Comparison of ENCODE assay signal across 11 cellular contexts in genomic region chr3:194738254-194739093, GRCh38. TPM values are rescaled to one million over a fixed set of nuclear protein-coding genes. Genes with fewer than 3 reads are reported as not detected.
DNase-seq lines count a peak whose midpoint lies in the region; ATAC-seq and TF ChIP-seq lines count a peak whose summit lies in the region.
"Had no signal": no experiment of that assay in that cellular context is flagged by ENCODE, and none has a peak within 500 bp of the region (broad histone marks: within the 10 kb centered on the region; RNA-seq: fewer than 3 reads in every experiment).

No MANE protein-coding gene starts in this region.

- no peak overlapping the region for H3K4me3 ChIP-seq in A673 (ENCODE audit: low read depth, low read length, poor library complexity, severe bottlenecking)
- no peak overlapping the region for H3K4me3 ChIP-seq in Karpas-422 (ENCODE audit: low read length)
- H3K4me3 ChIP-seq in cardiac fibroblast (replicated peaks in 1 of 2; ENCODE audit: low read depth in 2 of 2, low read length in 2 of 2): no peak overlapping the region
- no peak overlapping the region for H3K4me3 ChIP-seq in kidney epithelial cell (ENCODE audit: low read depth, low read length)
- H3K4me3 ChIP-seq: spleen, upper lobe of right lung had no signal

- peak overlapping the region; percentile 6; the same call in 1 of the 2 replicates for H3K9ac ChIP-seq in Karpas-422 (ENCODE audit: low read length)

- no peak for TF ChIP-seq CTCF in A673 (conservative IDR thresholded peaks at IDR 0.05; ENCODE audit: low read depth, low read length)
- TF ChIP-seq CTCF in cardiac fibroblast (IDR thresholded peaks at IDR 0.05; ENCODE audit: low read depth, low read length): no peak
- no peak for TF ChIP-seq CTCF in kidney epithelial cell (IDR thresholded peaks at IDR 0.05; ENCODE audit: insufficient read depth, low read length, poor library complexity, severe bottlenecking)
- TF ChIP-seq CTCF in GM13976 (IDR thresholded peaks at IDR 0.05; ENCODE audit: borderline replicate concordance, control extremely low read depth, extremely low read depth, insufficient read depth, missing control alignments): no peak

- H3K79me2 ChIP-seq in Karpas-422 (ENCODE audit: low read length): no peaks in the 10 kb centered on the region

- no peaks in the 10 kb centered on the region for H3K9me2 ChIP-seq in Karpas-422 (replicated peaks; ENCODE audit: insufficient read depth, low read length)

- in situ Hi-C loops in GM13976 (cut with MboI; ENCODE audit: low sequenced_read_pairs, unreplicated experiment): no loop called here

- CTCF ChIA-PET in A673 (lab: Charles Lee): no interaction called here

- no peaks in the 10 kb centered on the region for H3K27me3 ChIP-seq in A673 (replicated peaks; ENCODE audit: insufficient read depth, low read depth, low read length, poor library complexity)
- no peaks in the 10 kb centered on the region for H3K27me3 ChIP-seq in Karpas-422 (ENCODE audit: low read length)
- peaks cover 15% of the 10 kb centered on the region for H3K27me3 ChIP-seq in kidney epithelial cell (ENCODE audit: control insufficient read depth, insufficient read depth, low read length)
- H3K27me3 ChIP-seq: upper lobe of right lung had no signal

- H3K9me3 ChIP-seq in A673 (ENCODE audit: low read depth, low read length, poor library complexity, severe bottlenecking) (no peaks in the 10 kb centered on the region), Karpas-422 (ENCODE audit: low read length) (peaks cover 5% of the 10 kb centered on the region)

- H3K4me1 ChIP-seq in A673 (ENCODE audit: insufficient read depth, low read length, poor library complexity, severe bottlenecking) (peaks cover 12% of the 10 kb centered on the region), Karpas-422 (ENCODE audit: low read length) (peaks cover 65% of the 10 kb centered on the region)
- H3K4me1 ChIP-seq: upper lobe of right lung had no signal

- H3K36me3 ChIP-seq in A673 (ENCODE audit: insufficient read depth, low read length, poor library complexity, severe bottlenecking) (no peaks in the 10 kb centered on the region), Karpas-422 (ENCODE audit: insufficient read depth, low read length) (no peaks in the 10 kb centered on the region), kidney epithelial cell (ENCODE audit: control insufficient read depth, insufficient read depth, low read length) (no peaks in the 10 kb centered on the region)
- H3K36me3 ChIP-seq: spleen, upper lobe of right lung had no signal

- H3K27ac ChIP-seq in A673 (ENCODE audit: low read depth, low read length, poor library complexity, severe bottlenecking): no peak overlapping the region
- H3K27ac ChIP-seq in Karpas-422 (ENCODE audit: low read length): peak overlapping the region; percentile 96
- H3K27ac ChIP-seq: upper lobe of right lung had no signal

- intact Hi-C loops in A673 (cut with micrococcal nuclease; ENCODE audit: unreplicated experiment): no loop called here

- ATAC-seq in HG02970 (IDR thresholded peaks at IDR 0.05; ENCODE audit: low FRiP score, unreplicated experiment): no peak
- ATAC-seq: upper lobe of right lung had no signal

- BruUV-seq in A673 (replicated peaks; lab: Mats Ljungman, UMichigan): no TSS peak

- no peaks in the 10 kb centered on the region for H4K20me1 ChIP-seq in Karpas-422 (ENCODE audit: insufficient read depth, low read depth, low read length)

- DNase-seq in A673 (ENCODE audit: low spot score) (peak; percentile 50), Karpas-422 (no peak), cardiac fibroblast (ENCODE audit: low read depth in 2 of 2) (peak; percentile 70), kidney epithelial cell (ENCODE audit: low read depth) (peak; percentile 62), HUDEP-2 (lab: John Stamatoyannopoulos, UW; ENCODE audit: unreplicated experiment in 76 of 76) (no peak), GM13976 (ENCODE audit: low spot score) (no peak)
- no peak for DNase-seq in activated CD4-positive, alpha-beta T cell treated with anti-CD3 and anti-CD28 coated beads, Interleukin-2, amount 50 U/mL, for 1 hour
- DNase-seq: activated gamma-delta T cell, spleen, upper lobe of right lung had no signal

- H2AFZ ChIP-seq in Karpas-422 (ENCODE audit: low read length): no peak overlapping the region

- POLR2A ChIA-PET in A673 (lab: Charles Lee; ENCODE audit: low non-redundant PET): no interaction called here

- peak overlapping the region; percentile 80 for H3K4me2 ChIP-seq in Karpas-422 (ENCODE audit: low read depth, low read length, poor library complexity, severe bottlenecking)

RNA-seq across cellular contexts. Expression of gene FAM43A, which starts 52.8 kb away (rescaled TPM):
- total RNA-seq in A673 (2021) (29.7 and 38.7 TPM in 2 replicates), kidney epithelial cell (1.7 and 2.7 TPM in 2 replicates)
- 80.7 and 147 TPM in 2 replicates for total RNA-seq in Karpas-422 (2014; rRNA removed; shearing (Covaris generic); ENCODE audit: low replicate concordance)

Comparison
In these comparisons a context has a peak if more than half of its experiments do, and no peak if none do; other contexts are left out.
1. DNase-seq: peak in A673 (single experiment), cardiac fibroblast (2 of 2) and kidney epithelial cell (single experiment); none in Karpas-422 (single experiment), HUDEP-2 (0 of 76), activated CD4-positive, alpha-beta T cell treated with anti-CD3 and anti-CD28 coated beads, Interleukin-2, amount 50 U/mL, for 1 hour (single experiment) and GM13976 (single experiment).